ENCODE assay signal across 1 cellular context in genomic region chr6:81938991-81939773, GRCh38.
TF ChIP-seq lines count a peak whose summit lies in the region.

No MANE protein-coding gene starts in this region.

TF ChIP-seq in endothelial cell of umbilical vein, 7 proteins besides CTCF, POLR2A, EP300 and RAD21 (continued from another document):
- no peak for TF ChIP-seq JUN (IDR thresholded peaks at IDR 0.05; ENCODE audit: borderline replicate concordance, insufficient read depth, insufficient read length, low read depth)
- TF ChIP-seq EZH2 (IDR thresholded peaks at IDR 0.05; ENCODE audit: borderline replicate concordance, low read depth, low read length, severe bottlenecking): no peak
- TF ChIP-seq FOS (IDR thresholded peaks at IDR 0.05; ENCODE audit: borderline replicate concordance, insufficient read depth, low read length): no peak
- TF ChIP-seq POLR2AphosphoS5 (IDR thresholded peaks at IDR 0.05; ENCODE audit: insufficient read depth, low read depth, low read length): no peak
